Comparison of ENCODE assay signal across 15 cellular contexts in genomic region chr2:74226648-74227213, GRCh38. TPM values are rescaled to one million over a fixed set of nuclear protein-coding genes. Genes with fewer than 3 reads are reported as not detected.
A peak's percentile ranks its signal among the peaks of the same experiment; 100 is the strongest.
DNase-seq lines count a peak whose midpoint lies in the region; ATAC-seq and TF ChIP-seq lines count a peak whose summit lies in the region.
"Had no signal": no experiment of that assay in that cellular context is flagged by ENCODE, and none has a peak within 500 bp of the region (broad histone marks: within the 10 kb centered on the region; RNA-seq: fewer than 3 reads in every experiment).

No MANE protein-coding gene starts in this region.

- intact Hi-C loops in Right ventricle myocardium inferior (cut with DNase I) = no loop called here
- intact Hi-C loops in psoas muscle (cut with DNase I) = no loop called here

- peak overlapping the region; percentile 46 for H3K4me3 ChIP-seq in psoas muscle
- H3K4me3 ChIP-seq: left lung, MG63, spleen had no signal

- H3K9me3 ChIP-seq in psoas muscle = no peaks in the 10 kb centered on the region
- H3K9me3 ChIP-seq: left lung, MG63, spleen had no signal

- 35 to 55% (median 39%) methylated on average over 21 of the region's 21 CpGs for WGBS in psoas muscle, 3 donors

- TF ChIP-seq CTCF in psoas muscle (IDR thresholded peaks at IDR 0.05) = no peak

- H3K4me1 ChIP-seq in psoas muscle = peaks cover 15% of the 10 kb centered on the region
- H3K4me1 ChIP-seq: spleen had no signal

- peak; percentile 85 for ATAC-seq in Right ventricle myocardium inferior
- peak; percentile 80 to 95 (median 92) for ATAC-seq in psoas muscle
- ATAC-seq in GM18870 (IDR thresholded peaks at IDR 0.05; ENCODE audit: unreplicated experiment) = no peak
- ATAC-seq: left lung had no signal

- H3K36me3 ChIP-seq in psoas muscle (ENCODE audit: insufficient read depth in 1 of 2, low read depth in 1 of 2) = no peaks in the 10 kb centered on the region
- H3K36me3 ChIP-seq: left lung, MG63 had no signal

- peak overlapping the region; percentile 68 for H3K27ac ChIP-seq in psoas muscle
- H3K27ac ChIP-seq: left lung, spleen had no signal

- H3K27me3 ChIP-seq in psoas muscle (ENCODE audit: insufficient read depth in 3 of 3, low read length in 2 of 3) = no peaks in the 10 kb centered on the region
- H3K27me3 ChIP-seq: left lung, MG63, spleen had no signal

- DNase-seq in DMS 273 treated with DMSO at 0.1 percent for 48 hours (lab: John Stamatoyannopoulos, UW) (peak; percentile 59), SW480 (ENCODE audit: low spot score) (peak; percentile 35), Right ventricle myocardium inferior (ENCODE audit: missing footprints) (no peak), psoas muscle (peak; percentile 38 to 80), NOMO-1 (lab: John Stamatoyannopoulos, UW; ENCODE audit: unreplicated experiment in 2 of 2) (no peak), OCI-M2 (lab: John Stamatoyannopoulos, UW; ENCODE audit: unreplicated experiment) (no peak)
- no peak for DNase-seq in stimulated activated CD4-positive, alpha-beta T cell treated with anti-CD3 and anti-CD28 coated beads, Interleukin-4, amount 100 ng/mL, for 24 hours
- DNase-seq: DMS153, HFFc6, hippocampal formation, left lung, MG63, OCI-M1, spleen had no signal

RNA-seq across cellular contexts. Expression of gene MTHFD2, which starts 28.3 kb away (rescaled TPM):
- total RNA-seq in Right ventricle myocardium inferior (24.2 TPM), psoas muscle (10 to 100 TPM; 16.6 to 76.2 (median 61.2) TPM)
- polyA plus RNA-seq in psoas muscle = 100 to 1,000 TPM in 1 of 3 donors, 10 to 100 TPM in 2; 52.1 to 112 (median 60.4) TPM

RNA-seq across cellular contexts. Expression of gene MOB1A, which starts 48.1 kb away (rescaled TPM):
- 59.3 TPM for total RNA-seq in Right ventricle myocardium inferior
- total RNA-seq in psoas muscle = 10 to 100 TPM; 28.0 to 44.3 (median 28.9) TPM
- polyA plus RNA-seq in psoas muscle = 10 to 100 TPM; 13.6 to 71.2 (median 24.8) TPM

Comparison
In these comparisons a context has a peak if more than half of its experiments do, and no peak if none do; other contexts are left out.
1. DNase-seq: peak in DMS 273 treated with DMSO at 0.1 percent for 48 hours (single experiment), SW480 (single experiment) and psoas muscle (2 of 2); none in Right ventricle myocardium inferior (single experiment), NOMO-1 (0 of 2), stimulated activated CD4-positive, alpha-beta T cell treated with anti-CD3 and anti-CD28 coated beads, Interleukin-4, amount 100 ng/mL, for 24 hours (single experiment) and OCI-M2 (single experiment).